Comparison of ENCODE assay signal across 31 cellular contexts in the genomic region with DNA sequence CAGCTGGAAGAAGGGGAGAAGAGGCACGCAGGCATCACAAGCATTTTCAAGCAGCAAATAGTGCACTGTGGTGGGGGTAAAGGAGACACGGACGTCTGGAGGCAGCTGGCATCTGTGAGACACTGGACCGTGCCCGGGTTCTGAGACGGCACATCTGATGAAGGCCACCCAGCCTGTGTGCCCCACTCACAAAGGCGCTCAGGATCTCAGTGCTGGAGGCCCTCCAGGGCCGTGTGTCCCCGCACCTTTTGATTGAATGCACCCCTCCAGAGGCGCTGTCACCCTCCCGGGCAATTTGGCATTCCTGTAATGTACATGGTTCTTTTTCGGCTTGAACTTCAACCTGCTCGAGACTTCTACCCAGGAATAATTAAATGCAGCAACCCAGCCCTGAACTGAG.
"Had no signal": no experiment of that assay in that cellular context is flagged by ENCODE, and none has a peak within 500 bp of the region (broad histone marks: within the 10 kb centered on the region; RNA-seq: fewer than 3 reads in every experiment).

No MANE protein-coding gene starts in this region.

- H3K36me3 Mint-ChIP-seq: activated CD8-positive, alpha-beta memory T cell treated with anti-CD3 and anti-CD28 coated beads, Interleukin-2, amount 10 ng/mL, durations not matched to agents 7 days and 5 days; activated naive CD8-positive, alpha-beta T cell treated with anti-CD3 and anti-CD28 coated beads for 36 hours had no signal

- H3K27me3 ChIP-seq: brain microvascular endothelial cell had no signal

- H3K27ac ChIP-seq: brain microvascular endothelial cell, PC-9, VCaP had no signal

- H3K9me3 Mint-ChIP-seq: activated CD4-positive, alpha-beta memory T cell treated with anti-CD3 and anti-CD28 coated beads, Interleukin-2, amount 10 ng/mL, durations not matched to agents 7 days and 5 days; activated naive CD8-positive, alpha-beta T cell treated with anti-CD3 and anti-CD28 coated beads for 36 hours had no signal

- ATAC-seq: activated CD8-positive, alpha-beta memory T cell treated with anti-CD3 and anti-CD28 coated beads, Interleukin-2, amount 10 ng/mL, durations not matched to agents 7 days and 5 days had no signal

- H3K4me2 ChIP-seq: PC-9 had no signal

- H2AFZ ChIP-seq: PC-9 had no signal

- DNase-seq: activated CD4-positive, alpha-beta memory T cell treated with anti-CD3 and anti-CD28 coated beads, Interleukin-2, amount 10 ng/mL, durations not matched to agents 7 days and 5 days; activated CD4-positive, alpha-beta T cell treated with anti-CD3 and anti-CD28 coated beads for 1 hour; activated CD4-positive, alpha-beta T cell treated with anti-CD3 and anti-CD28 coated beads for 48 hours; activated CD4-positive, CD25-positive, alpha-beta regulatory T cell; activated CD8-positive, alpha-beta memory T cell treated with anti-CD3 and anti-CD28 coated beads for 24 hours; activated CD8-positive, alpha-beta memory T cell treated with anti-CD3 and anti-CD28 coated beads, Interleukin-2, amount 10 ng/mL, durations not matched to agents 7 days and 5 days; activated CD8-positive, alpha-beta memory T cell treated with anti-CD3 and anti-CD28 coated beads, Interleukin-2, amount 50 U/mL, for 48 hours; activated effector memory CD4-positive, alpha-beta T cell treated with Interleukin-2 at 50 U/mL for 16 hours; activated naive CD4-positive, alpha-beta T cell; activated naive CD4-positive, alpha-beta T cell treated with anti-CD3 and anti-CD28 coated beads, Interleukin-2, amount 50 U/mL, for 16 hours; activated naive CD8-positive, alpha-beta T cell treated with anti-CD3 and anti-CD28 coated beads for 36 hours; activated T-cell treated with anti-CD3 and anti-CD28 coated beads, Interleukin-2, amount 50 U/mL, for 48 hours; amniotic stem cell; brain microvascular endothelial cell; central memory CD4-positive, alpha-beta T cell; Karpas-422; NCI-H1048; NCI-H1105 treated with DMSO at 0.1 percent for 48 hours; NCI-H1436; NCI-H1694; NCI-H1930; NCI-H2081 treated with DMSO at 0.1 percent for 48 hours; NCI-H226; NCI-H524 treated with DMSO at 0.1 percent for 48 hours; PC-9; Right ventricle myocardium superior; SW 1271; T-helper 1 cell; T-helper 2 cell; T-helper 9 cell had no signal

- H3K36me3 ChIP-seq: brain microvascular endothelial cell had no signal

- H3K4me3 ChIP-seq: PC-9 had no signal

- H3K4me3 Mint-ChIP-seq: activated CD4-positive, alpha-beta memory T cell treated with anti-CD3 and anti-CD28 coated beads, Interleukin-2, amount 10 ng/mL, durations not matched to agents 7 days and 5 days; activated CD8-positive, alpha-beta memory T cell treated with anti-CD3 and anti-CD28 coated beads, Interleukin-2, amount 10 ng/mL, durations not matched to agents 7 days and 5 days; activated naive CD8-positive, alpha-beta T cell treated with anti-CD3 and anti-CD28 coated beads for 36 hours had no signal

- H3K27ac Mint-ChIP-seq: activated CD4-positive, alpha-beta memory T cell treated with anti-CD3 and anti-CD28 coated beads, Interleukin-2, amount 10 ng/mL, durations not matched to agents 7 days and 5 days; activated CD8-positive, alpha-beta memory T cell treated with anti-CD3 and anti-CD28 coated beads, Interleukin-2, amount 10 ng/mL, durations not matched to agents 7 days and 5 days; activated naive CD8-positive, alpha-beta T cell treated with anti-CD3 and anti-CD28 coated beads for 36 hours had no signal
